8 cellular contexts compared by ENCODE assay signal in genomic region chr6:70413114-70413828, GRCh38. TPM values are rescaled to one million over a fixed set of nuclear protein-coding genes. Genes with fewer than 3 reads are reported as not detected.
DNase-seq lines count a peak whose midpoint lies in the region; ATAC-seq and TF ChIP-seq lines count a peak whose summit lies in the region.

Gene FAM135A (plus strand): TSS chr6:70413508. CDS start chr6:70428343, 14,835 bp downstream.

- peak within 1 kb of the TSS; percentile 35 for H2BK120ac ChIP-seq in trophoblast cell (ENCODE audit: insufficient read depth, low read length, poor library complexity)

- H4K8ac ChIP-seq in trophoblast cell (ENCODE audit: low read depth, low read length): peak within 1 kb of the TSS; percentile 90

- DNase-seq in NCI-H1105 treated with DMSO at 0.1 percent for 48 hours (lab: John Stamatoyannopoulos, UW) (peak; percentile 98), SW480 (ENCODE audit: low spot score) (peak; percentile 94), cardiac septum (ENCODE audit: low spot score) (peak; percentile 97), trophoblast cell (peak; percentile 99), transverse colon (peak; percentile 99)

- H2BK12ac ChIP-seq in trophoblast cell (ENCODE audit: low read length): peak within 1 kb of the TSS; percentile 28

- peaks cover 10% of the 10 kb centered on the region for H3K79me1 ChIP-seq in trophoblast cell (ENCODE audit: low read length)

- whole genome bisulfite sequencing in adipose tissue, 3 donors: 0 to 1% (median 1%) methylated on average over 40 to 65 of the region's 65 CpGs
- no CpG with 5 or more reads among the region's 65 CpGs for WGBS in trophoblast cell (ENCODE audit: extremely low coverage, insufficient coverage, insufficient read length)
- WGBS in transverse colon (ENCODE audit: low coverage in 1 of 2), 2 donors: 0 to 1% methylated on average over 5 to 51 of the region's 65 CpGs

- H3K36me3 ChIP-seq in trophoblast cell (ENCODE audit: control insufficient read depth in 1 of 2, insufficient read depth in 2 of 2, low read length in 2 of 2): no peaks in the 10 kb centered on the region
- H3K36me3 ChIP-seq in transverse colon: no peaks in the 10 kb centered on the region

- H3K18ac ChIP-seq in trophoblast cell (ENCODE audit: low read length): peak within 1 kb of the TSS; percentile 87

- H3K27ac ChIP-seq in adipose tissue (ENCODE audit: low read depth, low read length) (peak within 1 kb of the TSS; percentile 38), trophoblast cell (ENCODE audit: low read depth, low read length) (no peak within 1 kb of the TSS), transverse colon (peak within 1 kb of the TSS; percentile 90 to 94 (median 92))

- H3K4me2 ChIP-seq in trophoblast cell (ENCODE audit: low read length): peak within 1 kb of the TSS; percentile 90

- peak within 1 kb of the TSS; percentile 91 for H4K12ac ChIP-seq in trophoblast cell (ENCODE audit: low read depth, low read length)

- TF ChIP-seq POLR2A in GM10847 (IDR thresholded peaks at IDR 0.05; ENCODE audit: extremely low read depth, insufficient read length) (peak; percentile 55), transverse colon (IDR thresholded peaks at IDR 0.05) (peak; percentile 85)

- H2AFZ ChIP-seq in trophoblast cell (ENCODE audit: insufficient read depth, low read length, poor library complexity): peak within 1 kb of the TSS; percentile 87

- no peak within 1 kb of the TSS for H3K23ac ChIP-seq in trophoblast cell (ENCODE audit: low read length)

- H3K79me2 ChIP-seq in trophoblast cell (ENCODE audit: control insufficient read depth, insufficient read depth, low read length, poor library complexity): peaks cover 6% of the 10 kb centered on the region

- H3K27me3 ChIP-seq in trophoblast cell (ENCODE audit: insufficient read depth, low read length) (no peaks in the 10 kb centered on the region), transverse colon (no peaks in the 10 kb centered on the region)

- no peak for TF ChIP-seq EP300 in transverse colon (IDR thresholded peaks at IDR 0.05; ENCODE audit: low read depth)

- no peak for TF ChIP-seq CTCF in transverse colon (IDR thresholded peaks at IDR 0.05)

- intact Hi-C loops in cardiac septum (cut with DNase I): loop anchor here (5.0 kb wide), 1 partner anchor 254 kb away; the partner anchor contains the start of gene SMAP1
- intact Hi-C loops in transverse colon (cut with DNase I; ENCODE audit: low total_unique reads): no loop called here

- H3K4me3 ChIP-seq in trophoblast cell (ENCODE audit: low read depth, low read length) (peak within 1 kb of the TSS; percentile 81), transverse colon (peak within 1 kb of the TSS; percentile 70 to 90 (median 80))

- no peaks in the 10 kb centered on the region for H3K9me3 ChIP-seq in trophoblast cell (ENCODE audit: insufficient read depth, low read depth, low read length)
- H3K9me3 ChIP-seq in transverse colon: no peaks in the 10 kb centered on the region

- ATAC-seq in HG02642 (IDR thresholded peaks at IDR 0.05; ENCODE audit: poor library complexity, unreplicated experiment): peak; percentile 94

- peak within 1 kb of the TSS; percentile 86 for H3K9ac ChIP-seq in trophoblast cell (ENCODE audit: low read length)

- peak within 1 kb of the TSS; percentile 11 for H3K4ac ChIP-seq in trophoblast cell (ENCODE audit: low read depth, low read length)

- in situ Hi-C loops in transverse colon (cut with MboI; ENCODE audit: low pct_ligation_motif_present in 1 of 4, low pct_unique_long_range_greater_than_20kb in 1 of 4, low sequenced_read_pairs in 3 of 4): loop anchor here in 1 of 4 donors (25.0 kb wide), 1 partner anchor 249 kb away; the partner anchor contains the start of gene SMAP1

- peak within 1 kb of the TSS; percentile 85 for H3K14ac ChIP-seq in trophoblast cell (ENCODE audit: low read length)

- H4K91ac ChIP-seq in trophoblast cell (ENCODE audit: low read depth, low read length): peak within 1 kb of the TSS; percentile 76

- no peak within 1 kb of the TSS for H2AK5ac ChIP-seq in trophoblast cell (ENCODE audit: low read length)

- H2BK5ac ChIP-seq in trophoblast cell (ENCODE audit: low read depth, low read length, poor library complexity): peak within 1 kb of the TSS; percentile 13

- H3K4me1 ChIP-seq in trophoblast cell (ENCODE audit: control insufficient read depth in 1 of 2, insufficient read depth in 2 of 2, low read length in 2 of 2) (no peaks in the 10 kb centered on the region), transverse colon (peaks cover 11 to 48% (median 30%) of the 10 kb centered on the region in 4 donors)

RNA-seq across cellular contexts. Expression of gene FAM135A, which starts in this region (rescaled TPM):
- 1 to 10 TPM; 2.6 to 9.1 (median 3.6) TPM for polyA plus RNA-seq in adipose tissue
- 14.2 TPM for total RNA-seq in cardiac septum
- polyA plus RNA-seq in trophoblast cell (2013): 24.8 and 24.9 TPM in 2 replicates
- 100 to 1,000 TPM in 1 of 4 donors, 10 to 100 TPM in 3; 38.9 to 115 (median 65.7) TPM for total RNA-seq in transverse colon
